In genomic region chr3:100022506-100022905, GRCh38 we compare ENCODE assay signal across 18 cellular contexts.
"Had no signal": no experiment of that assay in that cellular context is flagged by ENCODE, and none has a peak within 500 bp of the region (broad histone marks: within the 10 kb centered on the region; RNA-seq: fewer than 3 reads in every experiment).

No MANE protein-coding gene starts in this region.

- H3K4me3 ChIP-seq: mucosa of descending colon, thyroid gland, uterus had no signal

- H3K9me3 ChIP-seq: mucosa of descending colon, thyroid gland, uterus had no signal

- ATAC-seq: activated CD8-positive, alpha-beta T cell treated with anti-CD3 and anti-CD28 coated beads, Interleukin-2, amount 10 ng/mL, durations not matched to agents 7 days and 5 days; activated naive CD8-positive, alpha-beta T cell treated with anti-CD3 and anti-CD28 coated beads, Interleukin-2, amount 50 U/mL, for 24 hours; mucosa of descending colon; naive thymus-derived CD8-positive, alpha-beta T cell; sciatic nerve had no signal

- DNase-seq: activated CD4-positive, alpha-beta T cell treated with anti-CD3 and anti-CD28 coated beads for 4 hours; activated CD8-positive, alpha-beta memory T cell treated with anti-CD3 and anti-CD28 coated beads, Interleukin-2, amount 50 U/mL, for 48 hours; activated CD8-positive, alpha-beta T cell treated with anti-CD3 and anti-CD28 coated beads, Interleukin-2, amount 10 ng/mL, durations not matched to agents 7 days and 5 days; activated naive CD4-positive, alpha-beta T cell; activated naive CD8-positive, alpha-beta T cell treated with anti-CD3 and anti-CD28 coated beads, Interleukin-2, amount 50 U/mL, for 24 hours; caudate nucleus; cortex of kidney; effector CD8-positive, alpha-beta T cell; glutamatergic neuron; immature natural killer cell; mucosa of descending colon; naive thymus-derived CD8-positive, alpha-beta T cell; stimulated activated CD4-positive, alpha-beta T cell treated with anti-CD3 and anti-CD28 coated beads, Interleukin-2, amount 100 ng/mL, for 48 hours; stimulated activated CD8-positive, alpha-beta memory T cell treated with anti-CD3 and anti-CD28 coated beads, Interleukin-4, amount 100 ng/mL, for 48 hours; T-helper 9 cell; uterus had no signal

- H3K27me3 ChIP-seq: thyroid gland, uterus had no signal

- H3K27ac ChIP-seq: thyroid gland had no signal

- H3K36me3 ChIP-seq: thyroid gland, uterus had no signal
